27 cellular contexts compared by ENCODE assay signal in the genomic region with DNA sequence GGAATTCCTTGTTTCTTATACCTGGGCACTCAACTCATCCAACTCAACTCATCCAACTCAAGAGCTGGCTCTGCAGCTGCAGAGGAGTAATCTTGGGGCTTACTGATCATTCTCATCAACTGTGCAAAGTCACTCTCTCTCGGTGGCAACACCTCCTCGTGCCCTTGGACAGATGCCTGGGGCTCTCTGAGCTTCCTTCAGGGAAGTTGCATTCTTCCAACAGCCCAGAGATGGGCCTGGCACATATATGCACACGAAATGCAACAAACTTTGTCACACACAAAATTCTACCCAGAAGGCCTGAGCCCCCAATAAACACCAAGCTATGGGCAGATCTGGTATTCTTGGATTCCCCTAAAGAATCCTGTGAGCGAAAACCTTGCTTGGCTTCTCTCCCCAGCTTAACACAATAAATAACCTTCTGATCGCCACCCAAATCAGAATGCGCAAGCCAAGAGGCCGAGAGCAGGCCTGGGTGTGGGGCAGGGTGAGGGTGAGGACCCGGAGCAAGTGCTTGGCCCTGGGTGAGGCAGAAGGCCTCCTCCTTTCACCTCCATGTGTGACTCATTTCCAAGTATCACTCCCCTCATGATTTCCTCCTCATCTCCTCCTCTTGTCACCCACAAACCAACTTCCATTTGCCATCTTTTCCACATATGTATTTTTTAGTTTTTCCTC. TPM values are rescaled to one million over a fixed set of nuclear protein-coding genes. Genes with fewer than 3 reads are reported as not detected.
DNase-seq lines count a peak whose midpoint lies in the region; ATAC-seq and TF ChIP-seq lines count a peak whose summit lies in the region.
"Had no signal": no experiment of that assay in that cellular context is flagged by ENCODE, and none has a peak within 500 bp of the region (broad histone marks: within the 10 kb centered on the region; RNA-seq: fewer than 3 reads in every experiment).

No MANE protein-coding gene starts in this region.

- peaks cover 30% of the 10 kb centered on the region for H3K4me1 Mint-ChIP-seq in activated CD4-positive, alpha-beta T cell treated with anti-CD3 and anti-CD28 coated beads, Interleukin-2, amount 10 ng/mL, durations not matched to agents 7 days and 5 days
- H3K4me1 Mint-ChIP-seq in activated naive CD8-positive, alpha-beta T cell treated with anti-CD3 and anti-CD28 coated beads, Interleukin-2, amount 50 U/mL, for 24 hours: peaks cover 60% of the 10 kb centered on the region
- H3K4me1 Mint-ChIP-seq in stimulated activated memory B cell treated with anti-CD40 and anti-IgM and Interleukin-4, amounts not matched to agents 10 μg/mL and 1 μg/mL and 100 μg/mL, for 72 hours: peaks cover 70% of the 10 kb centered on the region
- H3K4me1 Mint-ChIP-seq in activated naive CD4-positive, alpha-beta T cell treated with anti-CD3 and anti-CD28 coated beads for 36 hours (ENCODE audit: low read depth): peaks cover 20% of the 10 kb centered on the region

- DNase-seq in activated CD4-positive, alpha-beta T cell treated with anti-CD3 and anti-CD28 coated beads, Interleukin-2, amount 10 ng/mL, durations not matched to agents 7 days and 5 days: no peak
- no peak for DNase-seq in activated CD4-positive, alpha-beta T cell treated with anti-CD3 and anti-CD28 coated beads for 1 hour
- peak; percentile 40 for DNase-seq in NB4 (ENCODE audit: low read depth)
- DNase-seq in activated naive CD8-positive, alpha-beta T cell treated with anti-CD3 and anti-CD28 coated beads, Interleukin-2, amount 50 U/mL, for 24 hours: peak; percentile 38
- DNase-seq in GOT3 (lab: John Stamatoyannopoulos, UW): no peak
- DNase-seq in T1000 (lab: John Stamatoyannopoulos, UW): no peak
- DNase-seq in activated naive CD4-positive, alpha-beta T cell treated with anti-CD3 and anti-CD28 coated beads for 36 hours: no peak
- DNase-seq: ACHN; activated gamma-delta T cell treated with Interleukin-2 at 50 U/mL for 16 hours; aorta; C1 segment of cervical spinal cord; immature natural killer cell; left ventricle myocardium inferior; naive thymus-derived CD4-positive, alpha-beta T cell; NCI-H446; retina; stimulated activated CD4-positive, alpha-beta T cell treated with anti-CD3 and anti-CD28 coated beads, Interleukin-4, amount 100 ng/mL, for 4 hours; substantia nigra; T-cell; WERI-Rb-1 had no signal

- TF ChIP-seq CTCF in NB4 (IDR thresholded peaks at IDR 0.05; ENCODE audit: low read depth, low read length): no peak

- CTCF ChIA-PET in activated CD4-positive, alpha-beta T cell treated with anti-CD3 and anti-CD28 coated beads, Interleukin-2, amount 10 ng/mL, durations not matched to agents 7 days and 5 days (lab: Charles Lee): interaction anchor here (1.0 to 1.5 kb wide), 5 partner anchors 9 to 47 kb away, joined by 3 to 4 read pairs (median 3); no protein-coding TSS in a partner anchor
- CTCF ChIA-PET in activated naive CD4-positive, alpha-beta T cell treated with anti-CD3 and anti-CD28 coated beads for 36 hours (lab: Charles Lee): interaction anchor here (0.6 to 1.5 kb wide), 4 partner anchors 9 to 298 kb away, joined by 3 to 8 read pairs (median 3); no protein-coding TSS in a partner anchor

- peak overlapping the region; percentile 82 for H3K27ac Mint-ChIP-seq in activated CD4-positive, alpha-beta T cell treated with anti-CD3 and anti-CD28 coated beads, Interleukin-2, amount 10 ng/mL, durations not matched to agents 7 days and 5 days
- peak overlapping the region; percentile 95 for H3K27ac Mint-ChIP-seq in activated naive CD8-positive, alpha-beta T cell treated with anti-CD3 and anti-CD28 coated beads, Interleukin-2, amount 50 U/mL, for 24 hours
- H3K27ac Mint-ChIP-seq in stimulated activated memory B cell treated with anti-CD40 and anti-IgM and Interleukin-4, amounts not matched to agents 10 μg/mL and 1 μg/mL and 100 μg/mL, for 72 hours: peak overlapping the region; percentile 94
- no peak overlapping the region for H3K27ac Mint-ChIP-seq in activated naive CD4-positive, alpha-beta T cell treated with anti-CD3 and anti-CD28 coated beads for 36 hours
- H3K27ac Mint-ChIP-seq: T-cell had no signal

- TF ChIP-seq POLR2A in NB4 (IDR thresholded peaks at IDR 0.05; ENCODE audit: extremely low read depth, insufficient read length): no peak

- peaks cover 5% of the 10 kb centered on the region for H3K27me3 Mint-ChIP-seq in activated CD4-positive, alpha-beta T cell treated with anti-CD3 and anti-CD28 coated beads, Interleukin-2, amount 10 ng/mL, durations not matched to agents 7 days and 5 days
- peaks cover 2% of the 10 kb centered on the region for H3K27me3 Mint-ChIP-seq in activated naive CD8-positive, alpha-beta T cell treated with anti-CD3 and anti-CD28 coated beads, Interleukin-2, amount 50 U/mL, for 24 hours
- no peaks in the 10 kb centered on the region for H3K27me3 Mint-ChIP-seq in stimulated activated memory B cell treated with anti-CD40 and anti-IgM and Interleukin-4, amounts not matched to agents 10 μg/mL and 1 μg/mL and 100 μg/mL, for 72 hours
- peaks cover 3% of the 10 kb centered on the region for H3K27me3 Mint-ChIP-seq in activated naive CD4-positive, alpha-beta T cell treated with anti-CD3 and anti-CD28 coated beads for 36 hours (ENCODE audit: low read depth)

- ATAC-seq in activated naive CD8-positive, alpha-beta T cell treated with anti-CD3 and anti-CD28 coated beads, Interleukin-2, amount 50 U/mL, for 24 hours: peak; percentile 62
- no peak for ATAC-seq in stimulated activated memory B cell treated with anti-CD40 and anti-IgM and Interleukin-4, amounts not matched to agents 10 μg/mL and 1 μg/mL and 100 μg/mL, for 72 hours
- ATAC-seq: foreskin keratinocyte; naive thymus-derived CD4-positive, alpha-beta T cell; T-cell had no signal

- H3K9me3 Mint-ChIP-seq in activated CD4-positive, alpha-beta T cell treated with anti-CD3 and anti-CD28 coated beads, Interleukin-2, amount 10 ng/mL, durations not matched to agents 7 days and 5 days: no peaks in the 10 kb centered on the region
- H3K9me3 Mint-ChIP-seq in activated naive CD8-positive, alpha-beta T cell treated with anti-CD3 and anti-CD28 coated beads, Interleukin-2, amount 50 U/mL, for 24 hours: no peaks in the 10 kb centered on the region
- H3K9me3 Mint-ChIP-seq in stimulated activated memory B cell treated with anti-CD40 and anti-IgM and Interleukin-4, amounts not matched to agents 10 μg/mL and 1 μg/mL and 100 μg/mL, for 72 hours: peaks cover 2% of the 10 kb centered on the region
- no peaks in the 10 kb centered on the region for H3K9me3 Mint-ChIP-seq in activated naive CD4-positive, alpha-beta T cell treated with anti-CD3 and anti-CD28 coated beads for 36 hours
- H3K9me3 Mint-ChIP-seq: immature natural killer cell, T-cell had no signal

- H3K4me3 Mint-ChIP-seq in activated CD4-positive, alpha-beta T cell treated with anti-CD3 and anti-CD28 coated beads, Interleukin-2, amount 10 ng/mL, durations not matched to agents 7 days and 5 days: no peak overlapping the region
- no peak overlapping the region for H3K4me3 Mint-ChIP-seq in activated naive CD8-positive, alpha-beta T cell treated with anti-CD3 and anti-CD28 coated beads, Interleukin-2, amount 50 U/mL, for 24 hours
- no peak overlapping the region for H3K4me3 Mint-ChIP-seq in stimulated activated memory B cell treated with anti-CD40 and anti-IgM and Interleukin-4, amounts not matched to agents 10 μg/mL and 1 μg/mL and 100 μg/mL, for 72 hours
- no peak overlapping the region for H3K4me3 Mint-ChIP-seq in activated naive CD4-positive, alpha-beta T cell treated with anti-CD3 and anti-CD28 coated beads for 36 hours
- H3K4me3 Mint-ChIP-seq: immature natural killer cell, T-cell had no signal

- POLR2A ChIA-PET in activated CD4-positive, alpha-beta T cell treated with anti-CD3 and anti-CD28 coated beads, Interleukin-2, amount 10 ng/mL, durations not matched to agents 7 days and 5 days (lab: Charles Lee): no interaction called here

- intact Hi-C loops in activated naive CD4-positive, alpha-beta T cell treated with anti-CD3 and anti-CD28 coated beads for 36 hours (cut with micrococcal nuclease): no loop called here

- no peaks in the 10 kb centered on the region for H3K36me3 Mint-ChIP-seq in activated CD4-positive, alpha-beta T cell treated with anti-CD3 and anti-CD28 coated beads, Interleukin-2, amount 10 ng/mL, durations not matched to agents 7 days and 5 days (ENCODE audit: low read depth)
- no peaks in the 10 kb centered on the region for H3K36me3 Mint-ChIP-seq in activated naive CD8-positive, alpha-beta T cell treated with anti-CD3 and anti-CD28 coated beads, Interleukin-2, amount 50 U/mL, for 24 hours (ENCODE audit: low read depth)
- peaks cover 5% of the 10 kb centered on the region for H3K36me3 Mint-ChIP-seq in stimulated activated memory B cell treated with anti-CD40 and anti-IgM and Interleukin-4, amounts not matched to agents 10 μg/mL and 1 μg/mL and 100 μg/mL, for 72 hours
- H3K36me3 Mint-ChIP-seq in activated naive CD4-positive, alpha-beta T cell treated with anti-CD3 and anti-CD28 coated beads for 36 hours (ENCODE audit: low read depth): no peaks in the 10 kb centered on the region
- H3K36me3 Mint-ChIP-seq: T-cell had no signal

- no peak overlapping the region for H3K4me3 ChIP-seq in NB4 (ENCODE audit: low read depth, low read length)
- H3K4me3 ChIP-seq: hepatocyte, left ventricle myocardium inferior had no signal

RNA-seq across cellular contexts. Expression of a gene that starts 15.4 kb away (rescaled TPM):
- not detected for total RNA-seq in activated CD4-positive, alpha-beta T cell treated with anti-CD3 and anti-CD28 coated beads, Interleukin-2, amount 10 ng/mL, durations not matched to agents 7 days and 5 days
- total RNA-seq in activated naive CD4-positive, alpha-beta T cell treated with anti-CD3 and anti-CD28 coated beads for 36 hours: not detected
- total RNA-seq: cardiac septum, Daoy, foreskin keratinocyte, hepatocyte, left ventricle myocardium inferior, LHCN-M2, osteocyte, T-cell had no signal

RNA-seq across cellular contexts. Expression of a gene that starts 30.5 kb away (rescaled TPM):
- not detected for total RNA-seq in activated CD4-positive, alpha-beta T cell treated with anti-CD3 and anti-CD28 coated beads, Interleukin-2, amount 10 ng/mL, durations not matched to agents 7 days and 5 days
- not detected for total RNA-seq in activated naive CD4-positive, alpha-beta T cell treated with anti-CD3 and anti-CD28 coated beads for 36 hours
- total RNA-seq: Daoy; foreskin keratinocyte; left ventricle myocardium inferior; LHCN-M2; naive thymus-derived CD4-positive, alpha-beta T cell; osteocyte; T-cell had no signal

RNA-seq across cellular contexts. Expression of a gene that starts 50.7 kb away (rescaled TPM):
- total RNA-seq in activated CD4-positive, alpha-beta T cell treated with anti-CD3 and anti-CD28 coated beads, Interleukin-2, amount 10 ng/mL, durations not matched to agents 7 days and 5 days: not detected
- not detected for total RNA-seq in activated naive CD4-positive, alpha-beta T cell treated with anti-CD3 and anti-CD28 coated beads for 36 hours
- total RNA-seq: aorta; cardiac septum; Daoy; foreskin keratinocyte; hepatocyte; left ventricle myocardium inferior; LHCN-M2; naive thymus-derived CD4-positive, alpha-beta T cell; osteocyte; T-cell had no signal

Comparison
In these comparisons a context has a peak if more than half of its experiments do, and no peak if none do; other contexts are left out.
1. DNase-seq: peak in NB4 (single experiment) and activated naive CD8-positive, alpha-beta T cell treated with anti-CD3 and anti-CD28 coated beads, Interleukin-2, amount 50 U/mL, for 24 hours (single experiment); none in activated CD4-positive, alpha-beta T cell treated with anti-CD3 and anti-CD28 coated beads, Interleukin-2, amount 10 ng/mL, durations not matched to agents 7 days and 5 days (single experiment), activated CD4-positive, alpha-beta T cell treated with anti-CD3 and anti-CD28 coated beads for 1 hour (single experiment), GOT3 (single experiment), T1000 (single experiment) and activated naive CD4-positive, alpha-beta T cell treated with anti-CD3 and anti-CD28 coated beads for 36 hours (single experiment).